Comparison of ENCODE assay signal across 9 cellular contexts in the genomic region with DNA sequence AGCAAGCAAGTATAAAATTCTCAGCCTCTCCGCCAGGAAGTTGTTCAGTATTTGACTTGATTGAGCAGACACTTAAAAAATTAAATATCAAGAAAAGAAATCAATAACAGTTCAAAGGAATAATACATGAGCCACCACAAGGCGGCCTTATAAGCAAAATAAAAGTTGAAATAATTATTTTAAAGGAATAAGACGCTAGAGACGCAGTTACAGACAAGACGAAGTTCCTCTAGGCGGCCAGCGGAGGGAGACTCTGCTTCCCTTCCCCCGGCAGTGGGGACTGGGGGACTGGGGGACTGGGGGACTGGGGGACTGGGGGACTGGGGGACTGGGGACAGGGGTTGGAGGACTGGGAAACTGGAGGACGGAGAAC. TPM values are rescaled to one million over a fixed set of nuclear protein-coding genes. Genes with fewer than 3 reads are reported as not detected.
A peak's percentile ranks its signal among the peaks of the same experiment; 100 is the strongest.
DNase-seq lines count a peak whose midpoint lies in the region; ATAC-seq, FAIRE-seq and TF ChIP-seq lines count a peak whose summit lies in the region.
"Had no signal": no experiment of that assay in that cellular context is flagged by ENCODE, and none has a peak within 500 bp of the region (broad histone marks: within the 10 kb centered on the region; RNA-seq: fewer than 3 reads in every experiment).

No MANE protein-coding gene starts in this region.

- H3K4me2 ChIP-seq in HepG2 (ENCODE audit: low read depth, low read length) = peak overlapping the region; percentile 33; the same call in 1 of the 2 replicates

- ATAC-seq in HepG2 (peak; percentile 91), HG02938 (IDR thresholded peaks at IDR 0.05; ENCODE audit: unreplicated experiment) (no peak), HG02678 (IDR thresholded peaks at IDR 0.05; ENCODE audit: unreplicated experiment) (no peak)

- no peak for TF ChIP-seq POLR2A in HepG2 (IDR thresholded peaks at IDR 0.05; ENCODE audit: insufficient read depth in 1 of 2, low read depth in 2 of 2, low read length in 2 of 2)

- POLR2A ChIA-PET in HepG2 (lab: Yijun Ruan, JAX) = no interaction called here

- no peak for FAIRE-seq in HepG2 (lab: Jason Lieb, UNC)

- H2AFZ ChIP-seq in HepG2 (ENCODE audit: low read length) = no peak overlapping the region

- BruUV-seq in HepG2 (replicated peaks; lab: Mats Ljungman, UMichigan) = no TSS peak

- no peaks in the 10 kb centered on the region for H3K79me2 ChIP-seq in HepG2 (ENCODE audit: insufficient read depth, low read length)

- no peak for TF ChIP-seq RAD21 in HepG2 (CRISPR knock-in tag; IDR thresholded peaks at IDR 0.05)

- intact Hi-C loops in dorsolateral prefrontal cortex (cut with DNase I) (no loop called here), HepG2 (cut with micrococcal nuclease; ENCODE audit: unreplicated experiment) (no loop called here)

- H3K4me3 ChIP-seq in GM12864 (ENCODE audit: low read depth, low read length) = no peak overlapping the region
- peak overlapping the region in 58 of 59 donors; percentile 19 to 78 (median 64) for H3K4me3 ChIP-seq in dorsolateral prefrontal cortex
- 0 out of 6 replicates have a peak overlapping the region, but pooled peaks of 1 of the 3 experiments have one; percentile 37 for H3K4me3 ChIP-seq in HepG2 (replicated peaks in 1 of 3; ENCODE audit: insufficient read depth in 1 of 3, low read depth in 2 of 3, low read length in 3 of 3)
- H3K4me3 ChIP-seq in urinary bladder (ENCODE audit: low read depth, low read length) = peak overlapping the region; percentile 70

- no peaks in the 10 kb centered on the region for H3K9me3 ChIP-seq in HepG2 (ENCODE audit: low read length)

- 18% methylated on average over 9 of the region's 9 CpGs for whole genome bisulfite sequencing in HepG2 (ENCODE audit: low lambda C conversion rate)
- WGBS in urinary bladder = 4% methylated on average over 9 of the region's 9 CpGs

- H3K9ac ChIP-seq in HepG2 (ENCODE audit: insufficient read depth, low read depth, low read length) = no peak overlapping the region

- H4K20me1 ChIP-seq in HepG2 (ENCODE audit: insufficient read depth, low read length) = no peaks in the 10 kb centered on the region

- CTCF ChIA-PET in HepG2 (lab: Yijun Ruan, JAX; ENCODE audit: low intra/inter-chr PET ratio, low total read pairs) = no interaction called here

- H3K36me3 ChIP-seq in HepG2 (replicated peaks in 1 of 2; ENCODE audit: control insufficient read depth in 1 of 2, insufficient read depth in 2 of 2, low read length in 2 of 2) (no peaks in the 10 kb centered on the region), urinary bladder (ENCODE audit: insufficient read depth) (no peaks in the 10 kb centered on the region)

- H3K4me1 ChIP-seq in HepG2 (ENCODE audit: insufficient read depth, low read length) = no peaks in the 10 kb centered on the region
- no peaks in the 10 kb centered on the region for H3K4me1 ChIP-seq in urinary bladder (ENCODE audit: insufficient read depth)

- no peaks in the 10 kb centered on the region for H3K27me3 ChIP-seq in dorsolateral prefrontal cortex
- peaks cover 2 to 11% of the 10 kb centered on the region in 2 experiments; a peak in 4 of 5 replicates for H3K27me3 ChIP-seq in HepG2 (ENCODE audit: control insufficient read depth in 1 of 2, insufficient read depth in 2 of 2, low read length in 2 of 2)

- in situ Hi-C loops in HepG2 (cut with HindIII; ENCODE audit: extremely low pct_ligation_motif_present, low pct_unique_long_range_greater_than_20kb) = no loop called here

- no peak for TF ChIP-seq EP300 in HepG2 (IDR thresholded peaks at IDR 0.05; ENCODE audit: low read depth in 2 of 2, low read length in 2 of 2)
- TF ChIP-seq EP300 in HepG2 (CRISPR knock-in tag; IDR thresholded peaks at IDR 0.05; ENCODE audit: borderline replicate concordance) = no peak

- no peak overlapping the region for H3K27ac ChIP-seq in dorsolateral prefrontal cortex
- no peak overlapping the region for H3K27ac ChIP-seq in HepG2 (ENCODE audit: extremely low read length, insufficient read depth, low read length)
- H3K27ac ChIP-seq in urinary bladder (ENCODE audit: low read depth) = peak overlapping the region; percentile 45

- peak; percentile 6 for TF ChIP-seq CTCF in GM12864 (IDR thresholded peaks at IDR 0.05; ENCODE audit: low read depth, low read length, missing control alignments)
- TF ChIP-seq CTCF in dorsolateral prefrontal cortex (IDR thresholded peaks at IDR 0.05 in 54 of 56, conservative IDR thresholded peaks at IDR 0.05 in 2 of 56; ENCODE audit: low read depth in 1 of 56, partially characterized antibody in 56 of 56) = peak in 52 of 56 donors; percentile 22 to 57 (median 46)
- TF ChIP-seq CTCF in HepG2 (CRISPR knock-in tag; IDR thresholded peaks at IDR 0.05) = no peak

- DNase-seq in GM12864 (ENCODE audit: low read depth) (no peak), NCI-H510A (lab: John Stamatoyannopoulos, UW) (peak; percentile 73), dorsolateral prefrontal cortex (peak in 7 of 10 donors; percentile 18 to 64 (median 48)), HepG2 (ENCODE audit: low spot score) (no peak), NCI-H1048 (lab: John Stamatoyannopoulos, UW) (no peak)

TF ChIP-seq in HepG2, 621 proteins besides CTCF, POLR2A, EP300 and RAD21:
- TF ChIP-seq, protein P1, sequence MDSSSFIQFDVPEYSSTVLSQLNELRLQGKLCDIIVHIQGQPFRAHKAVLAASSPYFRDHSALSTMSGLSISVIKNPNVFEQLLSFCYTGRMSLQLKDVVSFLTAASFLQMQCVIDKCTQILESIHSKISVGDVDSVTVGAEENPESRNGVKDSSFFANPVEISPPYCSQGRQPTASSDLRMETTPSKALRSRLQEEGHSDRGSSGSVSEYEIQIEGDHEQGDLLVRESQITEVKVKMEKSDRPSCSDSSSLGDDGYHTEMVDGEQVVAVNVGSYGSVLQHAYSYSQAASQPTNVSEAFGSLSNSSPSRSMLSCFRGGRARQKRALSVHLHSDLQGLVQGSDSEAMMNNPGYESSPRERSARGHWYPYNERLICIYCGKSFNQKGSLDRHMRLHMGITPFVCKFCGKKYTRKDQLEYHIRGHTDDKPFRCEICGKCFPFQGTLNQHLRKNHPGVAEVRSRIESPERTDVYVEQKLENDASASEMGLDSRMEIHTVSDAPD (CRISPR knock-in tag; IDR thresholded peaks at IDR 0.05) = no peak
- TF ChIP-seq MAZ (IDR thresholded peaks at IDR 0.05; ENCODE audit: borderline replicate concordance, low read depth, low read length) (no peak), MAZ (CRISPR knock-in tag; IDR thresholded peaks at IDR 0.05; ENCODE audit: low read depth) (no peak), ZBTB8A (CRISPR knock-in tag; IDR thresholded peaks at IDR 0.05; ENCODE audit: borderline replicate concordance, low read depth) (no peak), EED (CRISPR knock-in tag; IDR thresholded peaks at IDR 0.05) (no peak)

RNA-seq across cellular contexts. Expression of a gene that starts 0.5 kb away (rescaled TPM):
- total RNA-seq in dorsolateral prefrontal cortex = 1 to 10 TPM in 52 of 120 experiments, under 1 TPM in 55, not detected in 13; 0.17 to 4.6 (median 1.00) TPM
- not detected in 2 replicates for total RNA-seq in HepG2 (2016; rRNA removed; fragmentation: Illumina TruSeq; extraction: Trizol)
- not detected in 2 replicates for total RNA-seq in HepG2 (2016; cell fraction: cytosol; rRNA removed; fragmentation: Illumina TruSeq; extraction: Trizol; ENCODE audit: low read depth)
- not detected in 2 replicates for total RNA-seq in HepG2 (2016; cell fraction: insoluble cytoplasmic fraction; rRNA removed; fragmentation: Illumina TruSeq; extraction: Trizol)
- not detected in 2 replicates for total RNA-seq in HepG2 (2016; cell fraction: membrane; rRNA removed; fragmentation: Illumina TruSeq; extraction: Trizol)
- total RNA-seq in HepG2 (2016; cell fraction: nucleus; rRNA removed; fragmentation: Illumina TruSeq; extraction: Trizol) = not detected in 2 replicates
- polyA plus RNA-seq in HepG2 (2011; rRNA removed) = not detected in 2 replicates
- polyA plus RNA-seq in HepG2 (2011; cell fraction: cytosol; rRNA removed) = not detected in 2 replicates
- not detected in 2 replicates for polyA plus RNA-seq in HepG2 (2011; cell fraction: nucleus; rRNA removed)
- polyA plus RNA-seq in HepG2 (2012) = not detected in 2 replicates
- not detected in 2 replicates for polyA plus RNA-seq in HepG2 (2016; cell fraction: cytosol; fragmentation: Illumina TruSeq; extraction: Trizol; ENCODE audit: low read depth)
- polyA plus RNA-seq in HepG2 (2016; cell fraction: insoluble cytoplasmic fraction; fragmentation: Illumina TruSeq; extraction: Trizol; ENCODE audit: low read depth) = not detected in 2 replicates
- polyA plus RNA-seq in HepG2 (2016; cell fraction: membrane; fragmentation: Illumina TruSeq; extraction: Trizol; ENCODE audit: low read depth) = not detected in 2 replicates
- polyA plus RNA-seq in HepG2 (2016; cell fraction: nucleus; fragmentation: Illumina TruSeq; extraction: Trizol; ENCODE audit: insufficient read depth, low read depth) = not detected in 2 replicates
- not detected in 2 replicates for polyA minus RNA-seq in HepG2 (2011; rRNA and poly(A)+ RNA removed; ENCODE audit: low replicate concordance)
- polyA minus RNA-seq in HepG2 (2011; cell fraction: cytosol; rRNA and poly(A)+ RNA removed) = not detected in 2 replicates
- not detected in 2 replicates for polyA minus RNA-seq in HepG2 (2011; cell fraction: nucleus; rRNA and poly(A)+ RNA removed)
- 3.1 TPM for total RNA-seq in urinary bladder
- 1.5 TPM for polyA plus RNA-seq in urinary bladder
- total RNA-seq: mononuclear cell had no signal

Comparison
In these comparisons a context has a peak if more than half of its experiments do, and no peak if none do; other contexts are left out.
1. DNase-seq: peak in NCI-H510A (single experiment) and dorsolateral prefrontal cortex (7 of 10); none in GM12864 (single experiment), HepG2 (single experiment) and NCI-H1048 (single experiment).